25 cellular contexts compared by ENCODE assay signal in the genomic region with DNA sequence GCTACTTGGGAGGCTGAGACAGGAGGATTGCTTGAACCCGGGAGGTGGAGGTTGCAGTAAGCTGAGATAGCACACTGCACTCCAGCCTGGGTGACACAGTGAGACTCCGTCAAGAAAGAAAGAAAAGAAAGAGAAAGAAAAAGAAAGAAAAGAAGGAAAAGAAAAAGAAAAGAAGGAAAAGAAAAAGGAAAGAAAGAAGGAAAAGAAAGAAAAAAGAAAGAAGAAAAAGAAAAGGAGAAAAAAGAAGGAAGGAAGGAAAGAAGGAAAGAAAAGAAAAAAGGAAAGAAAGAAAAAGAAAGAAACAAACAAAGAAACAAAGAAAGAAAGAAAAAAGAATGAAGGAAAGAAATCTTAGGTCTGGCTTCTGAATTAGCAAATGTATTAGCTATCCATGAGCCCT.
A peak's percentile ranks its signal among the peaks of the same experiment; 100 is the strongest.
DNase-seq lines count a peak whose midpoint lies in the region; ATAC-seq and TF ChIP-seq lines count a peak whose summit lies in the region.
"Had no signal": no experiment of that assay in that cellular context is flagged by ENCODE, and none has a peak within 500 bp of the region (broad histone marks: within the 10 kb centered on the region; RNA-seq: fewer than 3 reads in every experiment).

No MANE protein-coding gene starts in this region.

- ATAC-seq in activated CD8-positive, alpha-beta T cell treated with anti-CD3 and anti-CD28 coated beads for 36 hours, result no peak
- no peak for ATAC-seq in activated CD8-positive, alpha-beta T cell treated with anti-CD3 and anti-CD28 coated beads, Interleukin-2, amount 10 ng/mL, durations not matched to agents 7 days and 5 days
- no peak for ATAC-seq in CD4-positive, alpha-beta T cell (ENCODE audit: poor library complexity)
- ATAC-seq in WTC11, result no peak
- ATAC-seq in stimulated activated memory B cell treated with anti-CD40 and anti-IgM and Interleukin-4, amounts not matched to agents 10 μg/mL and 1 μg/mL and 100 μg/mL, for 72 hours, result no peak
- ATAC-seq in left cardiac atrium, result no peak
- ATAC-seq in HG02870 (IDR thresholded peaks at IDR 0.05; ENCODE audit: unreplicated experiment), result no peak
- ATAC-seq: A549, GM12878 had no signal

- H3K27me3 ChIP-seq in CD4-positive, alpha-beta T cell (ENCODE audit: control insufficient read depth, insufficient read depth, low read length), result no peaks in the 10 kb centered on the region
- H3K27me3 ChIP-seq: BE2C, BLaER1 had no signal

- H3K9me3 ChIP-seq in CD4-positive, alpha-beta T cell (ENCODE audit: control insufficient read depth, low read length), result no peaks in the 10 kb centered on the region
- H3K9me3 ChIP-seq: A549, BE2C, BLaER1 had no signal

- POLR2A ChIA-PET in activated CD8-positive, alpha-beta T cell treated with anti-CD3 and anti-CD28 coated beads for 36 hours (lab: Charles Lee), result no interaction called here
- POLR2A ChIA-PET in activated CD8-positive, alpha-beta T cell treated with anti-CD3 and anti-CD28 coated beads, Interleukin-2, amount 10 ng/mL, durations not matched to agents 7 days and 5 days (lab: Charles Lee), result no interaction called here
- POLR2A ChIA-PET in CD4-positive, alpha-beta T cell (lab: Charles Lee), result no interaction called here
- POLR2A ChIA-PET in WTC11 (lab: Charles Lee), result no interaction called here
- POLR2A ChIA-PET in activated CD4-positive, alpha-beta T cell treated with anti-CD3 and anti-CD28 coated beads, Interleukin-2, amount 10 ng/mL, durations not matched to agents 7 days and 5 days (lab: Charles Lee), result no interaction called here

- H3K27ac Mint-ChIP-seq in activated CD8-positive, alpha-beta T cell treated with anti-CD3 and anti-CD28 coated beads for 36 hours, result no peak overlapping the region
- H3K27ac Mint-ChIP-seq in activated CD8-positive, alpha-beta T cell treated with anti-CD3 and anti-CD28 coated beads, Interleukin-2, amount 10 ng/mL, durations not matched to agents 7 days and 5 days, result no peak overlapping the region
- no peak overlapping the region for H3K27ac Mint-ChIP-seq in CD4-positive, alpha-beta T cell
- no peak overlapping the region for H3K27ac Mint-ChIP-seq in WTC11
- H3K27ac Mint-ChIP-seq in stimulated activated memory B cell treated with anti-CD40 and anti-IgM and Interleukin-4, amounts not matched to agents 10 μg/mL and 1 μg/mL and 100 μg/mL, for 72 hours, result peak overlapping the region; percentile 42
- H3K27ac Mint-ChIP-seq in activated CD4-positive, alpha-beta T cell treated with anti-CD3 and anti-CD28 coated beads, Interleukin-2, amount 10 ng/mL, durations not matched to agents 7 days and 5 days, result no peak overlapping the region
- H3K27ac Mint-ChIP-seq: CD4-positive, alpha-beta memory T cell; CD8-positive, alpha-beta memory T cell had no signal

- intact Hi-C loops in activated CD8-positive, alpha-beta T cell treated with anti-CD3 and anti-CD28 coated beads for 36 hours (cut with micrococcal nuclease), result no loop called here
- intact Hi-C loops in CD4-positive, alpha-beta T cell (cut with DNase I, micrococcal nuclease), result no loop called here
- intact Hi-C loops in left cardiac atrium (cut with DNase I), result no loop called here

- H3K4me3 Mint-ChIP-seq in activated CD8-positive, alpha-beta T cell treated with anti-CD3 and anti-CD28 coated beads for 36 hours, result no peak overlapping the region
- H3K4me3 Mint-ChIP-seq in activated CD8-positive, alpha-beta T cell treated with anti-CD3 and anti-CD28 coated beads, Interleukin-2, amount 10 ng/mL, durations not matched to agents 7 days and 5 days, result no peak overlapping the region
- no peak overlapping the region for H3K4me3 Mint-ChIP-seq in CD4-positive, alpha-beta T cell
- H3K4me3 Mint-ChIP-seq in WTC11, result no peak overlapping the region
- no peak overlapping the region for H3K4me3 Mint-ChIP-seq in stimulated activated memory B cell treated with anti-CD40 and anti-IgM and Interleukin-4, amounts not matched to agents 10 μg/mL and 1 μg/mL and 100 μg/mL, for 72 hours
- no peak overlapping the region for H3K4me3 Mint-ChIP-seq in activated CD4-positive, alpha-beta T cell treated with anti-CD3 and anti-CD28 coated beads, Interleukin-2, amount 10 ng/mL, durations not matched to agents 7 days and 5 days
- H3K4me3 Mint-ChIP-seq: CD4-positive, alpha-beta memory T cell; CD8-positive, alpha-beta memory T cell had no signal

- CTCF ChIA-PET in activated CD8-positive, alpha-beta T cell treated with anti-CD3 and anti-CD28 coated beads for 36 hours (lab: Charles Lee), result no interaction called here
- CTCF ChIA-PET in activated CD8-positive, alpha-beta T cell treated with anti-CD3 and anti-CD28 coated beads, Interleukin-2, amount 10 ng/mL, durations not matched to agents 7 days and 5 days (lab: Charles Lee), result no interaction called here
- CTCF ChIA-PET in CD4-positive, alpha-beta T cell (lab: Charles Lee), result no interaction called here
- CTCF ChIA-PET in WTC11 (lab: Charles Lee), result no interaction called here
- CTCF ChIA-PET in activated CD4-positive, alpha-beta T cell treated with anti-CD3 and anti-CD28 coated beads, Interleukin-2, amount 10 ng/mL, durations not matched to agents 7 days and 5 days (lab: Charles Lee), result interaction anchor here (0.7 kb wide), 1 partner anchor 288 kb away, joined by 3 read pairs; no protein-coding TSS in a partner anchor

- no peaks in the 10 kb centered on the region for H3K9me3 Mint-ChIP-seq in activated CD8-positive, alpha-beta T cell treated with anti-CD3 and anti-CD28 coated beads for 36 hours
- no peaks in the 10 kb centered on the region for H3K9me3 Mint-ChIP-seq in activated CD8-positive, alpha-beta T cell treated with anti-CD3 and anti-CD28 coated beads, Interleukin-2, amount 10 ng/mL, durations not matched to agents 7 days and 5 days (ENCODE audit: insufficient read depth)
- no peaks in the 10 kb centered on the region for H3K9me3 Mint-ChIP-seq in CD4-positive, alpha-beta T cell
- no peaks in the 10 kb centered on the region for H3K9me3 Mint-ChIP-seq in WTC11
- no peaks in the 10 kb centered on the region for H3K9me3 Mint-ChIP-seq in stimulated activated memory B cell treated with anti-CD40 and anti-IgM and Interleukin-4, amounts not matched to agents 10 μg/mL and 1 μg/mL and 100 μg/mL, for 72 hours
- no peaks in the 10 kb centered on the region for H3K9me3 Mint-ChIP-seq in activated CD4-positive, alpha-beta T cell treated with anti-CD3 and anti-CD28 coated beads, Interleukin-2, amount 10 ng/mL, durations not matched to agents 7 days and 5 days
- H3K9me3 Mint-ChIP-seq: CD4-positive, alpha-beta memory T cell; CD8-positive, alpha-beta memory T cell had no signal

- no peak for DNase-seq in activated CD8-positive, alpha-beta T cell treated with anti-CD3 and anti-CD28 coated beads for 36 hours
- DNase-seq in activated CD8-positive, alpha-beta T cell treated with anti-CD3 and anti-CD28 coated beads, Interleukin-2, amount 10 ng/mL, durations not matched to agents 7 days and 5 days, result no peak
- no peak for DNase-seq in CD4-positive, alpha-beta T cell
- DNase-seq in WTC11 (ENCODE audit: low spot score) (no peak), left cardiac atrium (no peak)
- no peak for DNase-seq in activated CD4-positive, alpha-beta T cell treated with anti-CD3 and anti-CD28 coated beads, Interleukin-2, amount 10 ng/mL, durations not matched to agents 7 days and 5 days
- DNase-seq: AML-193; BE2C; C1 segment of cervical spinal cord; CD4-positive, alpha-beta memory T cell; CD8-positive, alpha-beta memory T cell; COR-L47; DMS 273 treated with DMSO at 0.1 percent for 48 hours; DMS153; DMS53; DMS79; DND-41; EL; GDM1 had no signal

- H3K4me1 Mint-ChIP-seq in activated CD8-positive, alpha-beta T cell treated with anti-CD3 and anti-CD28 coated beads for 36 hours (ENCODE audit: low read depth), result no peaks in the 10 kb centered on the region
- H3K4me1 Mint-ChIP-seq in activated CD8-positive, alpha-beta T cell treated with anti-CD3 and anti-CD28 coated beads, Interleukin-2, amount 10 ng/mL, durations not matched to agents 7 days and 5 days (ENCODE audit: low read depth), result no peaks in the 10 kb centered on the region
- no peaks in the 10 kb centered on the region for H3K4me1 Mint-ChIP-seq in CD4-positive, alpha-beta T cell (ENCODE audit: low read depth)
- no peaks in the 10 kb centered on the region for H3K4me1 Mint-ChIP-seq in WTC11
- H3K4me1 Mint-ChIP-seq in stimulated activated memory B cell treated with anti-CD40 and anti-IgM and Interleukin-4, amounts not matched to agents 10 μg/mL and 1 μg/mL and 100 μg/mL, for 72 hours, result peaks cover 34% of the 10 kb centered on the region
- no peaks in the 10 kb centered on the region for H3K4me1 Mint-ChIP-seq in activated CD4-positive, alpha-beta T cell treated with anti-CD3 and anti-CD28 coated beads, Interleukin-2, amount 10 ng/mL, durations not matched to agents 7 days and 5 days
- H3K4me1 Mint-ChIP-seq: CD4-positive, alpha-beta memory T cell had no signal

- H3K36me3 Mint-ChIP-seq in activated CD8-positive, alpha-beta T cell treated with anti-CD3 and anti-CD28 coated beads for 36 hours (ENCODE audit: low read depth), result no peaks in the 10 kb centered on the region
- no peaks in the 10 kb centered on the region for H3K36me3 Mint-ChIP-seq in activated CD8-positive, alpha-beta T cell treated with anti-CD3 and anti-CD28 coated beads, Interleukin-2, amount 10 ng/mL, durations not matched to agents 7 days and 5 days (ENCODE audit: low read depth)
- H3K36me3 Mint-ChIP-seq in CD4-positive, alpha-beta T cell (ENCODE audit: low read depth), result no peaks in the 10 kb centered on the region
- no peaks in the 10 kb centered on the region for H3K36me3 Mint-ChIP-seq in WTC11
- no peaks in the 10 kb centered on the region for H3K36me3 Mint-ChIP-seq in stimulated activated memory B cell treated with anti-CD40 and anti-IgM and Interleukin-4, amounts not matched to agents 10 μg/mL and 1 μg/mL and 100 μg/mL, for 72 hours
- no peaks in the 10 kb centered on the region for H3K36me3 Mint-ChIP-seq in activated CD4-positive, alpha-beta T cell treated with anti-CD3 and anti-CD28 coated beads, Interleukin-2, amount 10 ng/mL, durations not matched to agents 7 days and 5 days (ENCODE audit: low read depth)
- H3K36me3 Mint-ChIP-seq: CD4-positive, alpha-beta memory T cell; CD8-positive, alpha-beta memory T cell had no signal

- H3K27me3 Mint-ChIP-seq in activated CD8-positive, alpha-beta T cell treated with anti-CD3 and anti-CD28 coated beads for 36 hours, result peaks cover 4% of the 10 kb centered on the region
- H3K27me3 Mint-ChIP-seq in activated CD8-positive, alpha-beta T cell treated with anti-CD3 and anti-CD28 coated beads, Interleukin-2, amount 10 ng/mL, durations not matched to agents 7 days and 5 days (ENCODE audit: low read depth), result peaks cover 9% of the 10 kb centered on the region
- peaks cover 5% of the 10 kb centered on the region for H3K27me3 Mint-ChIP-seq in CD4-positive, alpha-beta T cell
- H3K27me3 Mint-ChIP-seq in WTC11 (ENCODE audit: low read depth), result no peaks in the 10 kb centered on the region
- no peaks in the 10 kb centered on the region for H3K27me3 Mint-ChIP-seq in stimulated activated memory B cell treated with anti-CD40 and anti-IgM and Interleukin-4, amounts not matched to agents 10 μg/mL and 1 μg/mL and 100 μg/mL, for 72 hours
- H3K27me3 Mint-ChIP-seq in activated CD4-positive, alpha-beta T cell treated with anti-CD3 and anti-CD28 coated beads, Interleukin-2, amount 10 ng/mL, durations not matched to agents 7 days and 5 days, result peaks cover 7% of the 10 kb centered on the region

- TF ChIP-seq CTCF in activated CD8-positive, alpha-beta T cell treated with anti-CD3 and anti-CD28 coated beads for 36 hours (IDR thresholded peaks at IDR 0.05), result peak; percentile 64
- TF ChIP-seq CTCF in CD4-positive, alpha-beta T cell (IDR thresholded peaks at IDR 0.05), result peak; percentile 25
- TF ChIP-seq CTCF in WTC11 (IDR thresholded peaks at IDR 0.05), result no peak

- H3K27ac ChIP-seq in CD4-positive, alpha-beta T cell (ENCODE audit: low read depth, low read length), result no peak overlapping the region
- H3K27ac ChIP-seq: 22Rv1, A549, BLaER1 had no signal
